22 cellular contexts compared by ENCODE assay signal in the genomic region with DNA sequence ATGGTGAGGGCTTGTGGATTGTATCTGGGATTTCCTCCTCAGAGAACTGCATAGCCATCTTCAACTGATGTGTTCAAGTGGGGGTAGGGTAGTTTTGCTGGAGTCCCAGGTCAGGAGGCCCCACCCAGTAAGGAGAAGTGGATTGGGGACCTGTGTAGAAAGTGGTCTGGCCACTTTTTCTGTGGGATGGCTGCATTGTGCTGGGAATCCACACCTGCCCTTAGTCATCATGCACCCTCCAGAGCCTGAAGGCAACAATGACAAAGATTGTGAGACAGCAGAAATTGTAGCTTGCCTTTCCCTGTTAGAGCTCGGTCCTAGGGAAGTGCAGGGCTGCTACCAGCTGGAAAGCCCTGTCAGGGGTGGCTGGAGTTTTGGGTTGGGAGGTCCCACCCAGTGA.
DNase-seq lines count a peak whose midpoint lies in the region; TF ChIP-seq lines count a peak whose summit lies in the region.
"Had no signal": no experiment of that assay in that cellular context is flagged by ENCODE, and none has a peak within 500 bp of the region (broad histone marks: within the 10 kb centered on the region; RNA-seq: fewer than 3 reads in every experiment).

No MANE protein-coding gene starts in this region.

- no peaks in the 10 kb centered on the region for H3K79me1 ChIP-seq in H9 (ENCODE audit: insufficient read depth, low read depth, low read length, poor library complexity, severe bottlenecking)
- peaks cover 5% of the 10 kb centered on the region for H3K79me1 ChIP-seq in trophoblast cell (ENCODE audit: low read length)

- no peaks in the 10 kb centered on the region for H4K20me1 ChIP-seq in H9 (ENCODE audit: control insufficient read depth, insufficient read depth, insufficient read length)
- no peaks in the 10 kb centered on the region for H4K20me1 ChIP-seq in PC-9 (ENCODE audit: insufficient read depth)
- H4K20me1 ChIP-seq: BLaER1 had no signal

- H3K4me2 ChIP-seq in H9 (ENCODE audit: insufficient read depth, insufficient read length, low read length) (no peak overlapping the region), PC-9 (peak overlapping the region; percentile 34), trophoblast cell (ENCODE audit: low read length) (no peak overlapping the region)
- H3K4me2 ChIP-seq: BLaER1, GM23338 had no signal

- H3K27me3 Mint-ChIP-seq in H9 (ENCODE audit: low read depth) (no peaks in the 10 kb centered on the region), nephron progenitor cell (ENCODE audit: low read depth, poor library complexity) (no peaks in the 10 kb centered on the region)

- no peak for TF ChIP-seq CTCF in H9 (conservative IDR thresholded peaks at IDR 0.05)
- no peak for TF ChIP-seq CTCF in PC-9 (conservative IDR thresholded peaks at IDR 0.05)
- no peak for TF ChIP-seq CTCF in nephron progenitor cell (IDR thresholded peaks at IDR 0.05)

- POLR2A ChIA-PET in PC-9 (lab: Charles Lee; ENCODE audit: unreplicated experiment) = interaction anchor here (0.6 to 0.8 kb wide), 3 partner anchors 12 to 648 kb away, joined by 4 to 7 read pairs (median 5); partner anchors contain the start of gene SPRY2

- WGBS in H9 (ENCODE audit: extremely low coverage, insufficient read length, low lambda C conversion rate) = no CpG with 5 or more reads among the region's 1 CpG
- no CpG with 5 or more reads among the region's 1 CpG for WGBS in trophoblast cell (ENCODE audit: extremely low coverage, insufficient coverage, insufficient read length)

- H3K4me3 Mint-ChIP-seq in H9 (no peak overlapping the region), nephron progenitor cell (no peak overlapping the region)
- H3K4me3 Mint-ChIP-seq: CD4-positive, alpha-beta memory T cell; GM23338 had no signal

- H2BK20ac ChIP-seq in H9 (ENCODE audit: low read depth, low read length, poor library complexity, severe bottlenecking) = no peak overlapping the region

- H3K4me1 ChIP-seq in H9 (ENCODE audit: insufficient read depth, low read length) = no peaks in the 10 kb centered on the region
- peaks cover 18% of the 10 kb centered on the region for H3K4me1 ChIP-seq in PC-9 (replicated peaks; ENCODE audit: insufficient read depth)
- peaks cover 2 to 3% of the 10 kb centered on the region in 2 experiments for H3K4me1 ChIP-seq in trophoblast cell (ENCODE audit: control insufficient read depth in 1 of 2, insufficient read depth in 2 of 2, low read length in 2 of 2)
- H3K4me1 ChIP-seq: BLaER1, SJSA1 had no signal

- no peaks in the 10 kb centered on the region for H3K27me3 ChIP-seq in H9 (ENCODE audit: insufficient read depth, low read length)
- no peaks in the 10 kb centered on the region for H3K27me3 ChIP-seq in PC-9 (ENCODE audit: insufficient read depth, low read depth)
- H3K27me3 ChIP-seq in trophoblast cell (ENCODE audit: insufficient read depth, low read length) = no peaks in the 10 kb centered on the region
- H3K27me3 ChIP-seq: BLaER1, SJSA1 had no signal

- H4K91ac ChIP-seq in H9 (ENCODE audit: insufficient read length, low read depth, low read length) = no peak overlapping the region
- H4K91ac ChIP-seq in trophoblast cell (ENCODE audit: low read depth, low read length) = peak overlapping the region; percentile 22

- H3K4me3 ChIP-seq in PC-9 (no peak overlapping the region), trophoblast cell (ENCODE audit: low read depth, low read length) (no peak overlapping the region)
- H3K4me3 ChIP-seq: BLaER1, GM23338, SJSA1 had no signal

- H3K36me3 ChIP-seq in PC-9 (ENCODE audit: low read depth) (no peaks in the 10 kb centered on the region), trophoblast cell (ENCODE audit: control insufficient read depth in 1 of 2, insufficient read depth in 2 of 2, low read length in 2 of 2) (no peaks in the 10 kb centered on the region)
- H3K36me3 ChIP-seq: BLaER1, SJSA1 had no signal

- no peak overlapping the region for H3T11ph ChIP-seq in H9 (ENCODE audit: low read length)

- H2BK5ac ChIP-seq in H9 (ENCODE audit: insufficient read length, low read length) (no peak overlapping the region), trophoblast cell (ENCODE audit: low read depth, low read length, poor library complexity) (no peak overlapping the region)

- no peaks in the 10 kb centered on the region for H3K9me3 ChIP-seq in H9 (ENCODE audit: control insufficient read depth, low read depth, low read length)
- H3K9me3 ChIP-seq in PC-9 (ENCODE audit: insufficient read depth, low read depth) = peaks cover 11% of the 10 kb centered on the region
- H3K9me3 ChIP-seq in trophoblast cell (ENCODE audit: insufficient read depth, low read depth, low read length) = peaks cover 4% of the 10 kb centered on the region
- H3K9me3 ChIP-seq: BLaER1, SJSA1 had no signal

- H2AFZ ChIP-seq in H9 (ENCODE audit: low read length) (no peak overlapping the region), PC-9 (peak overlapping the region; percentile 78), trophoblast cell (ENCODE audit: insufficient read depth, low read length, poor library complexity) (no peak overlapping the region)
- H2AFZ ChIP-seq: GM23338 had no signal

- no peak overlapping the region for H2BK12ac ChIP-seq in H9 (ENCODE audit: insufficient read length, low read depth, low read length)
- no peak overlapping the region for H2BK12ac ChIP-seq in trophoblast cell (ENCODE audit: low read length)

- H4K12ac ChIP-seq in trophoblast cell (ENCODE audit: low read depth, low read length) = no peak overlapping the region

- H3K27ac ChIP-seq in H9 (ENCODE audit: insufficient read length, low read depth, low read length) (no peak overlapping the region), PC-9 (peak overlapping the region; percentile 66), trophoblast cell (ENCODE audit: low read depth, low read length) (no peak overlapping the region)
- H3K27ac ChIP-seq: BLaER1, SJSA1 had no signal

- H3K4me1 Mint-ChIP-seq in H9 = no peaks in the 10 kb centered on the region
- H3K4me1 Mint-ChIP-seq in nephron progenitor cell = peaks cover 16% of the 10 kb centered on the region
- H3K4me1 Mint-ChIP-seq: CD4-positive, alpha-beta memory T cell; GM23338 had no signal

- no peak overlapping the region for H2BK15ac ChIP-seq in H9 (ENCODE audit: low read depth, low read length)

- no peak overlapping the region for H3K56ac ChIP-seq in H9 (ENCODE audit: insufficient read length, low read depth, low read length)

- H2BK120ac ChIP-seq in H9 (ENCODE audit: low read depth, low read length, poor library complexity, severe bottlenecking) = no peak overlapping the region
- H2BK120ac ChIP-seq in trophoblast cell (ENCODE audit: insufficient read depth, low read length, poor library complexity) = no peak overlapping the region

- no peak for DNase-seq in H9
- peak; percentile 70 to 81 for DNase-seq in PC-9
- DNase-seq in islet precursor cell = peak; percentile 68
- peak; percentile 71 to 75 for DNase-seq in trophoblast cell
- no peak for DNase-seq in nephron progenitor cell
- no peak for DNase-seq in A172 (ENCODE audit: low spot score)
- DNase-seq in G401 (ENCODE audit: low spot score) = no peak
- no peak for DNase-seq in CD1c-positive myeloid dendritic cell (ENCODE audit: extremely low spot score)
- DNase-seq: ACHN; CD4-positive, alpha-beta memory T cell; GF-D8; KG1; NCI-H1092; NCI-H1436; NCI-H2029; NCI-H2171; NCI-H345; NCI-H524 treated with DMSO at 0.1 percent for 48 hours; NCI-H82 had no signal

- no TSS peak for BruUV-seq in PC-9 (replicated peaks; lab: Mats Ljungman, UMichigan)

- peaks cover 8% of the 10 kb centered on the region for H3F3A ChIP-seq in PC-9 (ENCODE audit: insufficient read depth, low read depth)

- H3K9me2 ChIP-seq in PC-9 (ENCODE audit: insufficient read depth) = no peaks in the 10 kb centered on the region

- H3K23ac ChIP-seq in H9 (ENCODE audit: insufficient read length, low read depth, low read length) (no peak overlapping the region), trophoblast cell (ENCODE audit: low read length) (no peak overlapping the region)

- H3K9me3 Mint-ChIP-seq in H9 = peaks cover 0 to 2% of the 10 kb centered on the region in 2 experiments; a peak in 1 of 5 replicates
- H3K9me3 Mint-ChIP-seq in nephron progenitor cell = peaks cover 34% of the 10 kb centered on the region

- no peaks in the 10 kb centered on the region for H3K23me2 ChIP-seq in H9 (ENCODE audit: insufficient read length, low read depth, low read length, poor library complexity, severe bottlenecking)

- in situ Hi-C loops in G401 (cut with HindIII; ENCODE audit: low sequenced_read_pairs) = no loop called here

- H4K8ac ChIP-seq in H9 (replicated peaks; ENCODE audit: insufficient read length, low read depth, low read length) (no peak overlapping the region), trophoblast cell (ENCODE audit: low read depth, low read length) (no peak overlapping the region)

- intact Hi-C loops in PC-9 (cut with micrococcal nuclease; ENCODE audit: unreplicated experiment) = loop anchor here (1.0 kb wide), 1 partner anchor 31 kb away; no protein-coding TSS in a partner anchor

- no peaks in the 10 kb centered on the region for H3K79me2 ChIP-seq in H9 (ENCODE audit: insufficient read depth, low read length)
- H3K79me2 ChIP-seq in PC-9 (ENCODE audit: low read depth) = no peaks in the 10 kb centered on the region
- no peaks in the 10 kb centered on the region for H3K79me2 ChIP-seq in trophoblast cell (ENCODE audit: control insufficient read depth, insufficient read depth, low read length, poor library complexity)

- H3K9ac ChIP-seq in H9 (ENCODE audit: extremely low read depth, insufficient read length, low read length) (no peak overlapping the region), trophoblast cell (ENCODE audit: low read length) (no peak overlapping the region)
- H3K9ac ChIP-seq: BLaER1 had no signal

- no peak overlapping the region for H3K4ac ChIP-seq in H9 (ENCODE audit: low read depth, low read length)
- no peak overlapping the region for H3K4ac ChIP-seq in trophoblast cell (ENCODE audit: low read depth, low read length)

- H3K36me3 Mint-ChIP-seq in H9 (ENCODE audit: insufficient read depth in 1 of 3, low read depth in 3 of 3) (no peaks in the 10 kb centered on the region; a peak in 2 of 7 replicates), nephron progenitor cell (ENCODE audit: low read depth) (peaks cover 6% of the 10 kb centered on the region)
- H3K36me3 Mint-ChIP-seq: CD4-positive, alpha-beta memory T cell had no signal

- peak overlapping the region; percentile 55; the same call in 1 of the 2 replicates for H3K14ac ChIP-seq in H9 (ENCODE audit: insufficient read depth, low read length)
- no peak overlapping the region for H3K14ac ChIP-seq in trophoblast cell (ENCODE audit: low read length)

- no peak overlapping the region for H4K5ac ChIP-seq in H9 (ENCODE audit: insufficient read length, low read depth, low read length)

- H2AK5ac ChIP-seq in H9 (ENCODE audit: insufficient read length, low read length) = no peak overlapping the region
- H2AK5ac ChIP-seq in trophoblast cell (ENCODE audit: low read length) = no peak overlapping the region

- H3K27ac Mint-ChIP-seq in H9 = no peak overlapping the region
- no peak overlapping the region for H3K27ac Mint-ChIP-seq in nephron progenitor cell
- H3K27ac Mint-ChIP-seq: CD4-positive, alpha-beta memory T cell; GM23338 had no signal

- CTCF ChIA-PET in PC-9 (lab: Charles Lee) = interaction anchor here (0.6 to 1.1 kb wide), 3 partner anchors 31 to 606 kb away, joined by 3 read pairs; no protein-coding TSS in a partner anchor

- H3K18ac ChIP-seq in H9 (ENCODE audit: insufficient read length, low read depth, low read length) (no peak overlapping the region), trophoblast cell (ENCODE audit: low read length) (no peak overlapping the region)

Comparison
In these comparisons a context has a peak if more than half of its experiments do, and no peak if none do; other contexts are left out.
1. DNase-seq: peak in PC-9 (2 of 2), islet precursor cell (single experiment) and trophoblast cell (2 of 2); none in H9 (single experiment), nephron progenitor cell (single experiment), A172 (single experiment), G401 (single experiment) and CD1c-positive myeloid dendritic cell (single experiment).